ENCODE assay signal across 8 cellular contexts in the genomic region with DNA sequence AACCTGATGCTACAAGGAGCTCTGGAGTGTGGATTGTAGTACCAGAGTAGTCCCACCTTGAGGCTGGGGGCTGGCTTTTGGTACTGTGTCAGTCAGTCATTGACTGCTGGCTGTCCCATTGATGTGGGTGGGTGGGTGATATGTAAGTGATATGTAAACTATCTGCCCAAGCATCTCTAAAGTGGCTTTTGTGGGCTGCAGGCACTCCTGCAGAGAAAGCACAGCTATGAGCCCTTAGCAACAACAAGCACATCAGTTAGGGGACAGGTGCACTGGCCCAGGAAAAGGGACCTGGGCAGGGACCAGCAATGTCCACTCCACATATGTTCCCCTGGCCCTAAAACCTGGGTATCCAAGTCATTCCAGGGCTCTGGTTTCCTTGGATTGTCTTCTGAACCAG.
"Had no signal": no experiment of that assay in that cellular context is flagged by ENCODE, and none has a peak within 500 bp of the region (broad histone marks: within the 10 kb centered on the region; RNA-seq: fewer than 3 reads in every experiment).

No MANE protein-coding gene starts in this region.

- H3K27ac ChIP-seq: GM23248, KMS-11 had no signal

- DNase-seq: GM23248, GOT3, H7, IMR-90, KBM-7 had no signal

- H3K4me2 ChIP-seq: KMS-11 had no signal

- H3K36me3 ChIP-seq: HAP-1 had no signal

- H3K9ac ChIP-seq: GM23248, KMS-11 had no signal

- ATAC-seq: HCT116 had no signal

- H2AFZ ChIP-seq: GM23248 had no signal

- H3K9me3 ChIP-seq: HAP-1 had no signal

- H3K4me1 ChIP-seq: HAP-1 had no signal

- H3K4me3 ChIP-seq: GM23248, HAP-1 had no signal
